In the genomic region with DNA sequence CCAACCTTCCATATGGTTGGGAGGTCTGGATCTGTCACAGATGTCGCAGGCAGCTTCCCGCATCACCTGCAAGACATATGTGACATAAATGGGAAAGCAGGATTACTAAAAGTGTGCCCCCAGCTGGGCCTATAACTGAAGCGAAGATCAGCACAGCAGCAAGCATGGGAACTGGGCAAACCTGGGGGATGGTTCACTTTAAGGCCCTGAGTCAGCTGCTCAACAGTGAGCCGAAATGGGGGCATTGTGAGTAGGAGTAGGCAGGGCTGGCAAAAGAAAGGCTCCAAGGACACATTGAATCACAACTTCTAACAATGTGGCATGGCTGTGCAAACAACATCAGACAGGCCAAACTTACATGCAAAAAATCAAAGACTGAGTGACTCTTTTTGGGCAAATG, we compare ENCODE assay signal across 14 cellular contexts.
"Had no signal": no experiment of that assay in that cellular context is flagged by ENCODE, and none has a peak within 500 bp of the region (broad histone marks: within the 10 kb centered on the region; RNA-seq: fewer than 3 reads in every experiment).

No MANE protein-coding gene starts in this region.

- H3K36me3 ChIP-seq: ascending aorta, breast epithelium, esophagus squamous epithelium, spleen, tibial artery had no signal

- H3K27ac Mint-ChIP-seq: activated naive CD4-positive, alpha-beta T cell treated with anti-CD3 and anti-CD28 coated beads, Interleukin-2, amount 50 U/mL, for 24 hours; naive thymus-derived CD8-positive, alpha-beta T cell had no signal

- H3K4me1 Mint-ChIP-seq: activated naive CD4-positive, alpha-beta T cell treated with anti-CD3 and anti-CD28 coated beads, Interleukin-2, amount 50 U/mL, for 24 hours; naive thymus-derived CD8-positive, alpha-beta T cell had no signal

- ATAC-seq: naive thymus-derived CD8-positive, alpha-beta T cell had no signal

- H3K9me3 ChIP-seq: ascending aorta, breast epithelium, esophagus squamous epithelium, spleen, tibial artery had no signal

- H3K27ac ChIP-seq: ascending aorta, breast epithelium, esophagus squamous epithelium, spleen, tibial artery, VCaP had no signal

- H3K27me3 ChIP-seq: ascending aorta, breast epithelium, esophagus squamous epithelium, spleen, tibial artery had no signal

- H3K4me3 Mint-ChIP-seq: activated naive CD4-positive, alpha-beta T cell treated with anti-CD3 and anti-CD28 coated beads, Interleukin-2, amount 50 U/mL, for 24 hours; naive thymus-derived CD8-positive, alpha-beta T cell had no signal

- DNase-seq: activated CD4-positive, alpha-beta T cell treated with anti-CD3 and anti-CD28 coated beads, Interleukin-2, amount 50 U/mL, for 4 hours; activated gamma-delta T cell; cortex of kidney; esophagus squamous epithelium; naive thymus-derived CD8-positive, alpha-beta T cell; spleen; stimulated activated naive CD4-positive, alpha-beta T cell; T-helper 1 cell; T-helper 9 cell; tibial artery had no signal

- H3K27me3 Mint-ChIP-seq: activated naive CD4-positive, alpha-beta T cell treated with anti-CD3 and anti-CD28 coated beads, Interleukin-2, amount 50 U/mL, for 24 hours; naive thymus-derived CD8-positive, alpha-beta T cell had no signal

- H3K36me3 Mint-ChIP-seq: activated naive CD4-positive, alpha-beta T cell treated with anti-CD3 and anti-CD28 coated beads, Interleukin-2, amount 50 U/mL, for 24 hours; naive thymus-derived CD8-positive, alpha-beta T cell had no signal

- H3K4me3 ChIP-seq: ascending aorta, breast epithelium, esophagus squamous epithelium, spleen, tibial artery had no signal

- H3K4me1 ChIP-seq: ascending aorta, breast epithelium, esophagus squamous epithelium, spleen, tibial artery had no signal
